27 cellular contexts compared by ENCODE assay signal in genomic region chr11:11531127-11531526, GRCh38.
DNase-seq lines count a peak whose midpoint lies in the region; ATAC-seq and TF ChIP-seq lines count a peak whose summit lies in the region.
"Had no signal": no experiment of that assay in that cellular context is flagged by ENCODE, and none has a peak within 500 bp of the region (broad histone marks: within the 10 kb centered on the region; RNA-seq: fewer than 3 reads in every experiment).

No MANE protein-coding gene starts in this region.

- H3K36me3 Mint-ChIP-seq in naive thymus-derived CD4-positive, alpha-beta T cell = no peaks in the 10 kb centered on the region
- H3K36me3 Mint-ChIP-seq: CD8-positive, alpha-beta memory T cell; memory B cell; stimulated activated memory B cell treated with anti-CD40 and anti-IgM and Interleukin-4, amounts not matched to agents 10 μg/mL and 1 μg/mL and 100 μg/mL, for 72 hours had no signal

- H3K4me3 Mint-ChIP-seq in naive thymus-derived CD4-positive, alpha-beta T cell = no peak overlapping the region
- H3K4me3 Mint-ChIP-seq: activated naive CD4-positive, alpha-beta T cell treated with anti-CD3 and anti-CD28 coated beads for 36 hours; B cell; CD8-positive, alpha-beta memory T cell; effector memory CD8-positive, alpha-beta T cell; memory B cell; stimulated activated memory B cell treated with anti-CD40 and anti-IgM and Interleukin-4, amounts not matched to agents 10 μg/mL and 1 μg/mL and 100 μg/mL, for 72 hours had no signal

- H3K36me3 ChIP-seq in Panc1 (ENCODE audit: control insufficient read depth, insufficient read depth, low read length) (no peaks in the 10 kb centered on the region), prostate gland (no peaks in the 10 kb centered on the region), MG63 (peaks cover 3% of the 10 kb centered on the region; the same call in 1 of the 2 replicates)
- H3K36me3 ChIP-seq in naive thymus-derived CD4-positive, alpha-beta T cell (ENCODE audit: control insufficient read depth in 2 of 3, insufficient read depth in 3 of 3, low read length in 3 of 3) = no peaks in the 10 kb centered on the region
- H3K36me3 ChIP-seq: colonic mucosa, sigmoid colon, vagina had no signal

- H3K27ac Mint-ChIP-seq in naive thymus-derived CD4-positive, alpha-beta T cell = no peak overlapping the region
- H3K27ac Mint-ChIP-seq: activated naive CD4-positive, alpha-beta T cell treated with anti-CD3 and anti-CD28 coated beads for 36 hours; B cell; CD8-positive, alpha-beta memory T cell; effector memory CD8-positive, alpha-beta T cell; memory B cell; stimulated activated memory B cell treated with anti-CD40 and anti-IgM and Interleukin-4, amounts not matched to agents 10 μg/mL and 1 μg/mL and 100 μg/mL, for 72 hours had no signal

- peak; percentile 19; the same call in 1 of the 2 replicates for ATAC-seq in Panc1
- peak; percentile 28 for ATAC-seq in naive thymus-derived CD4-positive, alpha-beta T cell
- ATAC-seq: A549; effector memory CD8-positive, alpha-beta T cell; stimulated activated memory B cell treated with anti-CD40 and anti-IgM and Interleukin-4, amounts not matched to agents 10 μg/mL and 1 μg/mL and 100 μg/mL, for 72 hours had no signal

- TF ChIP-seq CTCF in Panc1 (IDR thresholded peaks at IDR 0.05) = no peak
- no peak for TF ChIP-seq CTCF in prostate gland (IDR thresholded peaks at IDR 0.05)

- H3K27me3 Mint-ChIP-seq in naive thymus-derived CD4-positive, alpha-beta T cell = peaks cover 0 to 5% (median 0%) of the 10 kb centered on the region in 5 donors
- H3K27me3 Mint-ChIP-seq: B cell, memory B cell had no signal

- 61% methylated on average over 7 of the region's 7 CpGs for WGBS in prostate gland

- H3K27me3 ChIP-seq in Panc1 (ENCODE audit: control insufficient read depth, insufficient read depth, low read length) (no peaks in the 10 kb centered on the region), prostate gland (replicated peaks; ENCODE audit: insufficient read depth) (no peaks in the 10 kb centered on the region), MG63 (no peaks in the 10 kb centered on the region)
- H3K27me3 ChIP-seq in naive thymus-derived CD4-positive, alpha-beta T cell (ENCODE audit: control insufficient read depth in 2 of 2, insufficient read depth in 2 of 2, low read length in 2 of 2) = no peaks in the 10 kb centered on the region
- H3K27me3 ChIP-seq: colonic mucosa, sigmoid colon, vagina had no signal

- H3K4me3 ChIP-seq in Panc1 (ENCODE audit: low read depth in 2 of 2, low read length in 2 of 2) = no peak overlapping the region
- no peak overlapping the region for H3K4me3 ChIP-seq in naive thymus-derived CD4-positive, alpha-beta T cell (ENCODE audit: low read length)
- H3K4me3 ChIP-seq in prostate gland = no peak overlapping the region
- H3K4me3 ChIP-seq in MG63 = no peak overlapping the region
- H3K4me3 ChIP-seq: A549, colonic mucosa, sigmoid colon, vagina had no signal

- no peak overlapping the region for H3K27ac ChIP-seq in Panc1 (ENCODE audit: low read length)
- H3K27ac ChIP-seq in naive thymus-derived CD4-positive, alpha-beta T cell (ENCODE audit: low read depth, low read length) = no peak overlapping the region
- H3K27ac ChIP-seq in prostate gland = no peak overlapping the region
- H3K27ac ChIP-seq: A549, colonic mucosa, HL-60, vagina had no signal

- no peak for TF ChIP-seq POLR2A in prostate gland (IDR thresholded peaks at IDR 0.05)

- DNase-seq in NCI-H2171 treated with DMSO at 0.1 percent for 48 hours (lab: John Stamatoyannopoulos, UW) (peak; percentile 39), NCI-H2171 (lab: John Stamatoyannopoulos, UW) (no peak), NCI-H1092 (lab: John Stamatoyannopoulos, UW) (peak; percentile 52), Panc1 (ENCODE audit: low read depth, low spot score) (no peak), prostate gland (ENCODE audit: low spot score) (no peak), NCI-H82 (lab: John Stamatoyannopoulos, UW) (no peak), MG63 (no peak)
- no peak for DNase-seq in naive thymus-derived CD4-positive, alpha-beta T cell
- DNase-seq: activated CD4-positive, alpha-beta T cell treated with anti-CD3 and anti-CD28 coated beads, Interleukin-2, amount 50 U/mL, for 4 hours; activated naive CD4-positive, alpha-beta T cell treated with anti-CD3 and anti-CD28 coated beads for 36 hours; CD8-positive, alpha-beta memory T cell; colonic mucosa; effector memory CD8-positive, alpha-beta T cell; erythroblast; GOT3; Karpas-422; kidney glomerular epithelial cell; MV-4-11; NCI-H187; sigmoid colon; stimulated activated CD4-positive, alpha-beta T cell treated with anti-CD3 and anti-CD28 coated beads, Interleukin-4, amount 100 ng/mL, for 24 hours had no signal

- BruUV-seq in Panc1 (replicated peaks; lab: Mats Ljungman, UMichigan) = no TSS peak

- H3K4me1 ChIP-seq in Panc1 (ENCODE audit: control insufficient read depth, insufficient read depth, low read length) (no peaks in the 10 kb centered on the region), prostate gland (replicated peaks) (no peaks in the 10 kb centered on the region)
- no peaks in the 10 kb centered on the region for H3K4me1 ChIP-seq in naive thymus-derived CD4-positive, alpha-beta T cell (ENCODE audit: control insufficient read depth in 2 of 2, insufficient read depth in 2 of 2, low read length in 2 of 2)
- H3K4me1 ChIP-seq: A549, colonic mucosa had no signal

- H3K9me3 Mint-ChIP-seq in naive thymus-derived CD4-positive, alpha-beta T cell = peaks cover 0 to 10% (median 0%) of the 10 kb centered on the region in 11 donors
- H3K9me3 Mint-ChIP-seq: activated naive CD4-positive, alpha-beta T cell treated with anti-CD3 and anti-CD28 coated beads for 36 hours; CD8-positive, alpha-beta memory T cell; effector memory CD8-positive, alpha-beta T cell had no signal

- POLR2A ChIA-PET in Panc1 (lab: Charles Lee) = no interaction called here
- POLR2A ChIA-PET in naive thymus-derived CD4-positive, alpha-beta T cell (lab: Charles Lee) = no interaction called here

- peaks cover 0 to 2% (median 0%) of the 10 kb centered on the region in 7 donors for H3K4me1 Mint-ChIP-seq in naive thymus-derived CD4-positive, alpha-beta T cell
- H3K4me1 Mint-ChIP-seq: B cell; CD8-positive, alpha-beta memory T cell; memory B cell; stimulated activated memory B cell treated with anti-CD40 and anti-IgM and Interleukin-4, amounts not matched to agents 10 μg/mL and 1 μg/mL and 100 μg/mL, for 72 hours had no signal

- intact Hi-C loops in Panc1 (cut with micrococcal nuclease; ENCODE audit: unreplicated experiment) = no loop called here
- intact Hi-C loops in naive thymus-derived CD4-positive, alpha-beta T cell (cut with micrococcal nuclease) = no loop called here
- intact Hi-C loops in prostate gland (cut with DNase I) = no loop called here

- in situ Hi-C loops in Panc1 (cut with HindIII; ENCODE audit: low pct_unique_long_range_greater_than_20kb, low sequenced_read_pairs) = no loop called here

- CTCF ChIA-PET in Panc1 (lab: Charles Lee) = no interaction called here
- CTCF ChIA-PET in naive thymus-derived CD4-positive, alpha-beta T cell (lab: Charles Lee) = interaction anchor here (0.5 kb wide), 1 partner anchor 1012 kb away, joined by 3 read pairs; no protein-coding TSS in a partner anchor

- H3K9me3 ChIP-seq in Panc1 (ENCODE audit: control insufficient read depth, insufficient read depth, low read depth, low read length) (no peaks in the 10 kb centered on the region), prostate gland (no peaks in the 10 kb centered on the region), MG63 (no peaks in the 10 kb centered on the region)
- no peaks in the 10 kb centered on the region for H3K9me3 ChIP-seq in naive thymus-derived CD4-positive, alpha-beta T cell (ENCODE audit: control insufficient read depth in 2 of 3, low read length in 3 of 3)
- H3K9me3 ChIP-seq: A549, colonic mucosa, sigmoid colon, vagina had no signal

Comparison
In these comparisons a context has a peak if more than half of its experiments do, and no peak if none do; other contexts are left out.
1. DNase-seq: peak in NCI-H2171 treated with DMSO at 0.1 percent for 48 hours (single experiment) and NCI-H1092 (single experiment); none in NCI-H2171 (single experiment), Panc1 (single experiment), naive thymus-derived CD4-positive, alpha-beta T cell (0 of 9), prostate gland (single experiment), NCI-H82 (single experiment) and MG63 (single experiment).